ENCODE assay signal across 23 cellular contexts in the genomic region with DNA sequence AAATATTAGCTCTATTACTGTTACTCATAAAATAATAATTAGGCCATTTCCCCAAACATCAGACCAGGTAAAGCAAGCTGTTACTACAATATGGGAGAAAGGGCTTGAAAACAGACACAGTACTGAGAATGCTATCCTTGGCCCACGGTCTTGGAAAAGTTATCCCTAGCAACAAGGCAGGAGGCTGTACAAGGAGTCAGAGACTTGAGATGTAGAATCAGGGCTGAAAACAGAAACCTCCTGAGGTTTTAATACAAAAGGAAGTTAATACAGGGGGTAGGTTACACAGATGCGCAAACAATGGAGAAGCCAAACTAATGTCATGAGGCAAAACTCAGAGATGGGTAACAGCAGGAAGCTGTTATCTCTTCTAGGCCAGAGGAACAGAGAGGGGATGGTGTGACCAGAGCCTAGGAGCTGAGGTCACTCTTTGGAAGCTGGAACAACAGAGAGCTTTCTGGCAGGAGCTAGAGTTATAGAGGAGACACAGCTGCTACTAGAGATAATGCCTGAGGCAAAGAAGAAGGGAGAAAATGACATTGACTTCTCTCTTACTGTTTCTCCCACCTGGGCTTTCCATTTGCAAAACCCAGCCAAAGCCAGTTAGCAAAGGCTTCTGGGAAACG.
"Had no signal": no experiment of that assay in that cellular context is flagged by ENCODE, and none has a peak within 500 bp of the region (broad histone marks: within the 10 kb centered on the region; RNA-seq: fewer than 3 reads in every experiment).

No MANE protein-coding gene starts in this region.

- H3K27me3 Mint-ChIP-seq: activated CD4-positive, alpha-beta T cell treated with anti-CD3 and anti-CD28 coated beads, Interleukin-2, amount 10 ng/mL, durations not matched to agents 7 days and 5 days; activated T-helper 17 cell treated with anti-CD3 and anti-CD28 coated beads, Interleukin-2, amount 50 U/mL, for 72 hours; dendritic cell treated with granulocyte-macrophage colony-stimulating factor and Interleukin-4, amounts not matched to agents 40 ng/mL and 50 ng/mL, for 4 days; stimulated activated naive CD8-positive, alpha-beta T cell treated with anti-CD3 and anti-CD28 coated beads, Interleukin-15, amount 100 ng/mL, for 72 hours had no signal

- H3K9me3 Mint-ChIP-seq: activated naive CD4-positive, alpha-beta T cell treated with anti-CD3 and anti-CD28 coated beads, Interleukin-2, amount 50 U/mL, for 24 hours; activated T-cell treated with anti-CD3 and anti-CD28 coated beads, Interleukin-2, amount 50 U/mL, for 4 hours; dendritic cell treated with granulocyte-macrophage colony-stimulating factor and Interleukin-4, amounts not matched to agents 40 ng/mL and 50 ng/mL, for 4 days; endodermal cell; nephron had no signal

- DNase-seq: activated CD4-positive, alpha-beta T cell treated with anti-CD3 and anti-CD28 coated beads, Interleukin-2, amount 10 ng/mL, durations not matched to agents 7 days and 5 days; activated CD4-positive, CD25-positive, alpha-beta regulatory T cell treated with anti-CD3 and anti-CD28 coated beads, Interleukin-2, amount 50 U/mL, for 72 hours; activated CD8-positive, alpha-beta T cell treated with anti-CD3 and anti-CD28 coated beads for 36 hours; activated gamma-delta T cell treated with Interleukin-2 at 50 U/mL for 16 hours; activated T-cell treated with anti-CD3 and anti-CD28 coated beads, Interleukin-2, amount 50 U/mL, for 4 hours; endodermal cell; foreskin fibroblast; left lung; right lobe of liver; small intestine; stimulated activated CD4-positive, alpha-beta T cell treated with anti-CD3 and anti-CD28 coated beads, Interleukin-4, amount 100 ng/mL, for 24 hours; stimulated activated naive CD8-positive, alpha-beta T cell treated with anti-CD3 and anti-CD28 coated beads, Interleukin-15, amount 100 ng/mL, for 72 hours; substantia nigra; T-helper 2 cell had no signal

- H3K4me1 Mint-ChIP-seq: activated CD4-positive, alpha-beta T cell treated with anti-CD3 and anti-CD28 coated beads, Interleukin-2, amount 10 ng/mL, durations not matched to agents 7 days and 5 days; activated naive CD4-positive, alpha-beta T cell treated with anti-CD3 and anti-CD28 coated beads, Interleukin-2, amount 50 U/mL, for 24 hours; activated T-helper 17 cell treated with anti-CD3 and anti-CD28 coated beads, Interleukin-2, amount 50 U/mL, for 72 hours; central memory CD8-positive, alpha-beta T cell; nephron; stimulated activated effector memory CD8-positive, alpha-beta T cell treated with anti-CD3 and anti-CD28 coated beads, Interleukin-12 subunit alpha, Interleukin-12 subunit beta, amount 100 ng/mL, for 72 hours; stimulated activated naive CD8-positive, alpha-beta T cell treated with anti-CD3 and anti-CD28 coated beads, Interleukin-15, amount 100 ng/mL, for 72 hours had no signal

- H3K27me3 ChIP-seq: breast epithelium, left lung, neutrophil, right lobe of liver had no signal

- H3K27ac Mint-ChIP-seq: activated CD4-positive, alpha-beta T cell treated with anti-CD3 and anti-CD28 coated beads, Interleukin-2, amount 10 ng/mL, durations not matched to agents 7 days and 5 days; activated CD8-positive, alpha-beta T cell treated with anti-CD3 and anti-CD28 coated beads for 36 hours; activated naive CD4-positive, alpha-beta T cell treated with anti-CD3 and anti-CD28 coated beads, Interleukin-2, amount 50 U/mL, for 24 hours; activated T-helper 17 cell treated with anti-CD3 and anti-CD28 coated beads, Interleukin-2, amount 50 U/mL, for 72 hours; dendritic cell treated with granulocyte-macrophage colony-stimulating factor and Interleukin-4, amounts not matched to agents 40 ng/mL and 50 ng/mL, for 4 days; endodermal cell; nephron; stimulated activated effector memory CD8-positive, alpha-beta T cell treated with anti-CD3 and anti-CD28 coated beads, Interleukin-12 subunit alpha, Interleukin-12 subunit beta, amount 100 ng/mL, for 72 hours; stimulated activated naive CD8-positive, alpha-beta T cell treated with anti-CD3 and anti-CD28 coated beads, Interleukin-15, amount 100 ng/mL, for 72 hours had no signal

- H3K36me3 Mint-ChIP-seq: activated naive CD4-positive, alpha-beta T cell treated with anti-CD3 and anti-CD28 coated beads, Interleukin-2, amount 50 U/mL, for 24 hours; stimulated activated effector memory CD8-positive, alpha-beta T cell treated with anti-CD3 and anti-CD28 coated beads, Interleukin-12 subunit alpha, Interleukin-12 subunit beta, amount 100 ng/mL, for 72 hours had no signal

- H3K36me3 ChIP-seq: breast epithelium, left lung, neutrophil, right lobe of liver had no signal

- H3K4me3 Mint-ChIP-seq: activated CD4-positive, alpha-beta T cell treated with anti-CD3 and anti-CD28 coated beads, Interleukin-2, amount 10 ng/mL, durations not matched to agents 7 days and 5 days; activated CD8-positive, alpha-beta T cell treated with anti-CD3 and anti-CD28 coated beads for 36 hours; activated naive CD4-positive, alpha-beta T cell treated with anti-CD3 and anti-CD28 coated beads, Interleukin-2, amount 50 U/mL, for 24 hours; activated T-cell treated with anti-CD3 and anti-CD28 coated beads, Interleukin-2, amount 50 U/mL, for 4 hours; activated T-helper 17 cell treated with anti-CD3 and anti-CD28 coated beads, Interleukin-2, amount 50 U/mL, for 72 hours; central memory CD8-positive, alpha-beta T cell; dendritic cell treated with granulocyte-macrophage colony-stimulating factor and Interleukin-4, amounts not matched to agents 40 ng/mL and 50 ng/mL, for 4 days; endodermal cell; nephron; stimulated activated effector memory CD8-positive, alpha-beta T cell treated with anti-CD3 and anti-CD28 coated beads, Interleukin-12 subunit alpha, Interleukin-12 subunit beta, amount 100 ng/mL, for 72 hours; stimulated activated naive CD8-positive, alpha-beta T cell treated with anti-CD3 and anti-CD28 coated beads, Interleukin-15, amount 100 ng/mL, for 72 hours had no signal

- H3K4me3 ChIP-seq: breast epithelium, left lung, right lobe of liver had no signal

- H3K9me3 ChIP-seq: breast epithelium, left lung, neutrophil, right lobe of liver had no signal

- H3K27ac ChIP-seq: breast epithelium, left lung, neutrophil, right lobe of liver had no signal

- H3K4me1 ChIP-seq: breast epithelium, left lung, right lobe of liver had no signal

- ATAC-seq: activated CD8-positive, alpha-beta T cell treated with anti-CD3 and anti-CD28 coated beads for 36 hours; activated T-cell treated with anti-CD3 and anti-CD28 coated beads, Interleukin-2, amount 50 U/mL, for 4 hours; activated T-helper 17 cell treated with anti-CD3 and anti-CD28 coated beads, Interleukin-2, amount 50 U/mL, for 72 hours; esophagus mucosa; left lung; right lobe of liver; stimulated activated effector memory CD8-positive, alpha-beta T cell treated with anti-CD3 and anti-CD28 coated beads, Interleukin-12 subunit alpha, Interleukin-12 subunit beta, amount 100 ng/mL, for 72 hours; stimulated activated naive CD8-positive, alpha-beta T cell treated with anti-CD3 and anti-CD28 coated beads, Interleukin-15, amount 100 ng/mL, for 72 hours had no signal
